In genomic region chr7:153934048-153934447, GRCh38 we compare ENCODE assay signal across 18 cellular contexts.
"Had no signal": no experiment of that assay in that cellular context is flagged by ENCODE, and none has a peak within 500 bp of the region (broad histone marks: within the 10 kb centered on the region; RNA-seq: fewer than 3 reads in every experiment).

No MANE protein-coding gene starts in this region.

- DNase-seq: activated B cell treated with CpG ODN at 0.5 μM for 24 hours; activated CD8-positive, alpha-beta memory T cell treated with anti-CD3 and anti-CD28 coated beads, Interleukin-2, amount 10 ng/mL, durations not matched to agents 7 days and 5 days; activated CD8-positive, alpha-beta T cell treated with anti-CD3 and anti-CD28 coated beads, Interleukin-2, amount 10 ng/mL, durations not matched to agents 7 days and 5 days; activated naive CD4-positive, alpha-beta T cell; activated T-cell treated with anti-CD3 and anti-CD28 coated beads, Interleukin-2, amount 50 U/mL, for 72 hours; dermis blood vessel endothelial cell; effector CD4-positive, alpha-beta T cell; esophagus squamous epithelium; foreskin melanocyte; heart right ventricle; naive thymus-derived CD8-positive, alpha-beta T cell; nucleus accumbens; retina; stimulated activated CD4-positive, alpha-beta T cell treated with anti-CD3 and anti-CD28 coated beads, Interleukin-12 subunit alpha, Interleukin-12 subunit beta, amount 100 ng/mL, for 4 hours; stimulated activated CD4-positive, alpha-beta T cell treated with anti-CD3 and anti-CD28 coated beads, Interleukin-4, amount 100 ng/mL, for 1 hour; stimulated activated naive CD8-positive, alpha-beta T cell treated with anti-CD3 and anti-CD28 coated beads, Interleukin-15, Interleukin-2, amounts not matched to agents 100 U/mL and 50 U/mL, for 24 hours; testis; transverse colon had no signal
